10 cellular contexts compared by ENCODE assay signal in the genomic region with DNA sequence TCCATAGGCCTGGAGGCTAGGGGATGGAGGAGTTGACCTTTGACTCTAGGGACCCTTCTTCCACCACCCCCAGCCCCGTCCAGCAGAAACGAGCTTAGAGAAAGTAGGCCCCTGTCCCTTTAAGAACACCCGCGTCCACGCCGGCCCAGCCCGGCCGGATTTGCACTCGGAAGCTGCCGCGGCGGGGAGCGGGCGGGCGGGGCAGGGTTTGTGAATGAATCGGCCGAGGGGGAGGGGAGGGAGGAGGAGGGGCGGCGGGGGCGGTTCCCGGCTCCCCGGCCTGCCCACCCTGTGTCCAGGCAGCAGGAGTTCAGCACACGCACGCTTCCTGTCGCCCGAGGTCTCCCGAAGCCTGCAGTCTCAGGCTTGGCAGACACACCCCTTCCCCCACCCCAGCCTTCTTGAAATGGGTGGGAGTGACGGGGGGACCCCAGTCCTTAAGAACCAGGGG. TPM values are rescaled to one million over a fixed set of nuclear protein-coding genes. Genes with fewer than 3 reads are reported as not detected.
DNase-seq lines count a peak whose midpoint lies in the region; ATAC-seq and TF ChIP-seq lines count a peak whose summit lies in the region.
"Had no signal": no experiment of that assay in that cellular context is flagged by ENCODE, and none has a peak within 500 bp of the region (broad histone marks: within the 10 kb centered on the region; RNA-seq: fewer than 3 reads in every experiment).

No MANE protein-coding gene starts in this region.

- no peak overlapping the region for H2BK20ac ChIP-seq in H9 (ENCODE audit: low read depth, low read length, poor library complexity, severe bottlenecking)

- peaks cover 4% of the 10 kb centered on the region; the same call in 1 of the 2 replicates for H3K4me1 ChIP-seq in H9 (ENCODE audit: insufficient read depth, low read length)

- peak overlapping the region; percentile 88 to 100 for H3K4me3 Mint-ChIP-seq in H9

- no peaks in the 10 kb centered on the region for H3K79me1 ChIP-seq in H9 (ENCODE audit: insufficient read depth, low read depth, low read length, poor library complexity, severe bottlenecking)

- H3K23ac ChIP-seq in H9 (ENCODE audit: insufficient read length, low read depth, low read length) = no peak overlapping the region

- DNase-seq in 8988T (peak; percentile 63), H9 (peak; percentile 87), UCSD-AML1 (lab: John Stamatoyannopoulos, UW; ENCODE audit: unreplicated experiment) (peak; percentile 19), RPMI8226 (no peak), activated gamma-delta T cell treated with Interleukin-2 at 50 U/mL for 16 hours (no peak), NCI-H1930 (lab: John Stamatoyannopoulos, UW) (no peak)

- no peak overlapping the region for H3K14ac ChIP-seq in H9 (ENCODE audit: insufficient read depth, low read length)

- no peak overlapping the region for H4K8ac ChIP-seq in H9 (replicated peaks; ENCODE audit: insufficient read length, low read depth, low read length)

- peaks cover 19 to 26% of the 10 kb centered on the region in 2 experiments for H3K4me1 Mint-ChIP-seq in H9

- peak overlapping the region; percentile 84 for H3K4me2 ChIP-seq in H9 (ENCODE audit: insufficient read depth, insufficient read length, low read length)

- no peak overlapping the region for H3K4ac ChIP-seq in H9 (ENCODE audit: low read depth, low read length)

- no peak overlapping the region for H4K91ac ChIP-seq in H9 (ENCODE audit: insufficient read length, low read depth, low read length)

- H3K9me3 ChIP-seq in H9 (ENCODE audit: control insufficient read depth, low read depth, low read length) = no peaks in the 10 kb centered on the region
- H3K9me3 ChIP-seq: thyroid gland had no signal

- peak overlapping the region; percentile 48 for H3K9ac ChIP-seq in H9 (ENCODE audit: extremely low read depth, insufficient read length, low read length)

- no CpG with 5 or more reads among the region's 28 CpGs for WGBS in H9 (ENCODE audit: extremely low coverage, insufficient read length, low lambda C conversion rate)

- H3K18ac ChIP-seq in H9 (ENCODE audit: insufficient read length, low read depth, low read length) = peak overlapping the region; percentile 52

- H3K36me3 Mint-ChIP-seq in H9 (ENCODE audit: insufficient read depth in 1 of 3, low read depth in 3 of 3) = peaks cover 0 to 5% (median 2%) of the 10 kb centered on the region in 3 experiments; a peak in 3 of 7 replicates
- H3K36me3 Mint-ChIP-seq: IgD-negative memory B cell had no signal

- no peak overlapping the region for H3K27ac ChIP-seq in H9 (ENCODE audit: insufficient read length, low read depth, low read length)
- H3K27ac ChIP-seq: thyroid gland had no signal

- no peak overlapping the region for H3K56ac ChIP-seq in H9 (ENCODE audit: insufficient read length, low read depth, low read length)

- H2BK120ac ChIP-seq in H9 (ENCODE audit: low read depth, low read length, poor library complexity, severe bottlenecking) = no peak overlapping the region

- H3K23me2 ChIP-seq in H9 (ENCODE audit: insufficient read length, low read depth, low read length, poor library complexity, severe bottlenecking) = peaks cover 19% of the 10 kb centered on the region

- H3K79me2 ChIP-seq in H9 (ENCODE audit: insufficient read depth, low read length) = peaks cover 12% of the 10 kb centered on the region

- no peaks in the 10 kb centered on the region for H3K27me3 ChIP-seq in H9 (ENCODE audit: insufficient read depth, low read length)

- H2BK12ac ChIP-seq in H9 (ENCODE audit: insufficient read length, low read depth, low read length) = no peak overlapping the region

- H4K20me1 ChIP-seq in H9 (ENCODE audit: control insufficient read depth, insufficient read depth, insufficient read length) = no peaks in the 10 kb centered on the region

- no peak overlapping the region for H2AK5ac ChIP-seq in H9 (ENCODE audit: insufficient read length, low read length)

- H4K5ac ChIP-seq in H9 (ENCODE audit: insufficient read length, low read depth, low read length) = no peak overlapping the region

- H3K27ac Mint-ChIP-seq in H9 = peak overlapping the region in 2 of 3 experiments; percentile 64 to 98; a peak in 3 of 7 replicates
- H3K27ac Mint-ChIP-seq: IgD-negative memory B cell had no signal

- no peaks in the 10 kb centered on the region; the same call in none of the 2 replicates for H3K27me3 Mint-ChIP-seq in H9 (ENCODE audit: low read depth)

- H3T11ph ChIP-seq in H9 (ENCODE audit: low read length) = no peak overlapping the region

- H2BK5ac ChIP-seq in H9 (ENCODE audit: insufficient read length, low read length) = no peak overlapping the region

- ATAC-seq in GM18520 (IDR thresholded peaks at IDR 0.05; ENCODE audit: unreplicated experiment) = no peak

- H3K9me3 Mint-ChIP-seq in H9 = no peaks in the 10 kb centered on the region; a peak in 1 of 5 replicates

- peak overlapping the region; percentile 81 for H3K4me3 ChIP-seq in iPS-11a (ENCODE audit: low read depth, low read length)
- H3K4me3 ChIP-seq: thyroid gland had no signal

- no peak overlapping the region for H2BK15ac ChIP-seq in H9 (ENCODE audit: low read depth, low read length)

- H2AFZ ChIP-seq in H9 (ENCODE audit: low read length) = no peak overlapping the region

- no peak for TF ChIP-seq CTCF in H9 (conservative IDR thresholded peaks at IDR 0.05)

RNA-seq across cellular contexts. Expression of a gene that starts 1.5 kb away (rescaled TPM):
- total RNA-seq in H9 (2021) = 21.6 and 22.2 TPM in 2 replicates

RNA-seq across cellular contexts. Expression of a gene that starts 32.7 kb away (rescaled TPM):
- total RNA-seq in H9 (2021) = 158 and 160 TPM in 2 replicates

Comparison
In these comparisons a context has a peak if more than half of its experiments do, and no peak if none do; other contexts are left out.
1. DNase-seq: peak in 8988T (single experiment), H9 (single experiment) and UCSD-AML1 (single experiment); none in RPMI8226 (single experiment), activated gamma-delta T cell treated with Interleukin-2 at 50 U/mL for 16 hours (single experiment) and NCI-H1930 (0 of 2).